Comparison of ENCODE assay signal across 9 cellular contexts in the genomic region with DNA sequence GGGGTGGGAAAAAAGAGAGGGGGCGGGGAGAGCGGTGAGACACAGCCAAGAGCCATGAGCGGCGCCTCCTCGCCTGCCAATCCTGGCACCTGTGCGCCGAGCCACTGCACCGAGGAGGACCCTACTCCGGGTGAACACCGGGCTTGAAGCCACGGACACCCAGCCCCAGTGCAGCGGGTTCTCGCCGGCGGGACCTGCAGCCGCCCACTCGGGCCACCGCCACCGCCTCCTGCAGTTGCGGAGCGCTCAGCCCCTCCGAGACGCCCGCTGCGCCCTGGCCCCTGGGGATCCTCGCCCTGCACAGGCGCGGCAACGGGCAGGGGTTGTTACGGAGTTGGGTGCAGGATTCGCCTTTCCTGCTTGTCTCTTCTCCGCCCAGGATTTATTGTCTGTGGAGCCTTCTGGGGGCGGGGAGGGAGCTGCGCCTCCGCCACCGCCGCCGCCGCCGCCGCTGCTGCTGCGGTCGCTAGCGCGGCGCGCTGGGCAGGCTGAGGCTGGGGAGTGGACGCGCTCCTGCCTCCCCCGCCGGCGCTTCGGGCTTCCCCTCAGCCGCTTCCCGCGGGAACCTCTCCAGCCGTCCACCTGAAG. TPM values are rescaled to one million over a fixed set of nuclear protein-coding genes. Genes with fewer than 3 reads are reported as not detected.
A peak's percentile ranks its signal among the peaks of the same experiment; 100 is the strongest.
DNase-seq lines count a peak whose midpoint lies in the region; ATAC-seq and TF ChIP-seq lines count a peak whose summit lies in the region.
"Had no signal": no experiment of that assay in that cellular context is flagged by ENCODE, and none has a peak within 500 bp of the region (broad histone marks: within the 10 kb centered on the region; RNA-seq: fewer than 3 reads in every experiment).

A gene (plus strand): TSS at position 76 of the 588 bp plus-strand sequence. CDS start 718 bp downstream, outside the sequence.

- H3K4me2 ChIP-seq in MM.1S (ENCODE audit: low read depth, low read length), result peak within 1 kb of the TSS; percentile 99

- no peak within 1 kb of the TSS; the same call in 1 of the 2 replicates for H3K27ac ChIP-seq in MM.1S (ENCODE audit: low read length)

- H4K20me1 ChIP-seq in MM.1S (ENCODE audit: insufficient read depth, low read length), result no peaks in the 10 kb centered on the region

- no peaks in the 10 kb centered on the region for H3K79me2 ChIP-seq in MM.1S (ENCODE audit: low read length)

- no peaks in the 10 kb centered on the region for H3K9me2 ChIP-seq in MM.1S (replicated peaks; ENCODE audit: insufficient read depth, low read length)

- H3K27me3 Mint-ChIP-seq in activated T-helper 2 cell treated with anti-CD3 and anti-CD28 coated beads, Interferon-gamma antibody, Interleukin-2, Interleukin-4, amounts not matched to agents 10 μg/mL and 5 μg/mL and 100 μg/mL, durations not matched to agents 14 hours and 24 hours and 36 hours (ENCODE audit: low read depth), result peaks cover 36% of the 10 kb centered on the region

- no peak within 1 kb of the TSS; the same call in 1 of the 2 replicates for H3K9ac ChIP-seq in MM.1S (ENCODE audit: low read length)

- H3K9me3 ChIP-seq in MM.1S (replicated peaks; ENCODE audit: insufficient read depth, low read length), result no peaks in the 10 kb centered on the region

- no peaks in the 10 kb centered on the region for H3K27me3 ChIP-seq in MM.1S (replicated peaks; ENCODE audit: insufficient read depth, low read length)

- intact Hi-C loops in activated T-helper 2 cell treated with anti-CD3 and anti-CD28 coated beads, Interferon-gamma antibody, Interleukin-2, Interleukin-4, amounts not matched to agents 10 μg/mL and 5 μg/mL and 100 μg/mL, durations not matched to agents 14 hours and 24 hours and 36 hours (cut with micrococcal nuclease), result no loop called here
- intact Hi-C loops in Right ventricle myocardium inferior (cut with DNase I), result loop anchor here (10.0 kb wide), 1 partner anchor 147 kb away; no protein-coding TSS in a partner anchor

- H3K4me3 Mint-ChIP-seq in activated T-helper 2 cell treated with anti-CD3 and anti-CD28 coated beads, Interferon-gamma antibody, Interleukin-2, Interleukin-4, amounts not matched to agents 10 μg/mL and 5 μg/mL and 100 μg/mL, durations not matched to agents 14 hours and 24 hours and 36 hours (ENCODE audit: low read depth), result peak within 1 kb of the TSS; percentile 71

- peaks cover 6% of the 10 kb centered on the region; the same call in 1 of the 2 replicates for H3K4me1 ChIP-seq in MM.1S (ENCODE audit: low read length)

- peak within 1 kb of the TSS; percentile 94 for H2AFZ ChIP-seq in MM.1S (ENCODE audit: low read length)

- TF ChIP-seq CTCF in MM.1S (IDR thresholded peaks at IDR 0.05; ENCODE audit: low read length) (no peak), omental fat pad (IDR thresholded peaks at IDR 0.05) (no peak)

- no peaks in the 10 kb centered on the region for H3K36me3 ChIP-seq in MM.1S (replicated peaks; ENCODE audit: insufficient read depth, low read length)

- DNase-seq in NCI-H2107 (lab: John Stamatoyannopoulos, UW), result peak; percentile 2
- DNase-seq in NCI-H2107 treated with DMSO at 0.1 percent for 48 hours (lab: John Stamatoyannopoulos, UW; ENCODE audit: unreplicated experiment), result no peak
- peak; percentile 46 for DNase-seq in MM.1S
- DNase-seq in activated T-helper 2 cell treated with anti-CD3 and anti-CD28 coated beads, Interferon-gamma antibody, Interleukin-2, Interleukin-4, amounts not matched to agents 10 μg/mL and 5 μg/mL and 100 μg/mL, durations not matched to agents 14 hours and 24 hours and 36 hours (ENCODE audit: low spot score), result no peak
- DNase-seq in Right ventricle myocardium inferior (ENCODE audit: missing footprints), result peak; percentile 70
- DNase-seq in omental fat pad (ENCODE audit: low spot score), result no peak
- DNase-seq in NAMALWA (ENCODE audit: low spot score), result no peak

- H3K9me3 Mint-ChIP-seq in activated T-helper 2 cell treated with anti-CD3 and anti-CD28 coated beads, Interferon-gamma antibody, Interleukin-2, Interleukin-4, amounts not matched to agents 10 μg/mL and 5 μg/mL and 100 μg/mL, durations not matched to agents 14 hours and 24 hours and 36 hours, result no peaks in the 10 kb centered on the region

- no peaks in the 10 kb centered on the region for H3K36me3 Mint-ChIP-seq in activated T-helper 2 cell treated with anti-CD3 and anti-CD28 coated beads, Interferon-gamma antibody, Interleukin-2, Interleukin-4, amounts not matched to agents 10 μg/mL and 5 μg/mL and 100 μg/mL, durations not matched to agents 14 hours and 24 hours and 36 hours (ENCODE audit: low read depth)

- H3K27ac Mint-ChIP-seq in activated T-helper 2 cell treated with anti-CD3 and anti-CD28 coated beads, Interferon-gamma antibody, Interleukin-2, Interleukin-4, amounts not matched to agents 10 μg/mL and 5 μg/mL and 100 μg/mL, durations not matched to agents 14 hours and 24 hours and 36 hours, result no peak within 1 kb of the TSS
- H3K27ac Mint-ChIP-seq: CD4-positive, CD25-positive, alpha-beta regulatory T cell had no signal

- peaks cover 8% of the 10 kb centered on the region for H3F3A ChIP-seq in MM.1S (ENCODE audit: insufficient read depth, low read length)

- H3K4me3 ChIP-seq in MM.1S (ENCODE audit: low read length), result peak within 1 kb of the TSS; percentile 75

- H3K4me1 Mint-ChIP-seq in activated T-helper 2 cell treated with anti-CD3 and anti-CD28 coated beads, Interferon-gamma antibody, Interleukin-2, Interleukin-4, amounts not matched to agents 10 μg/mL and 5 μg/mL and 100 μg/mL, durations not matched to agents 14 hours and 24 hours and 36 hours (ENCODE audit: low read depth), result peaks cover 10% of the 10 kb centered on the region

- ATAC-seq in Right ventricle myocardium inferior (peak; percentile 67), omental fat pad (ENCODE audit: low FRiP score) (peak; percentile 33), HG03520 (IDR thresholded peaks at IDR 0.05; ENCODE audit: unreplicated experiment) (no peak)

RNA-seq across cellular contexts. Expression of the gene that starts here (rescaled TPM):
- total RNA-seq in activated T-helper 2 cell treated with anti-CD3 and anti-CD28 coated beads, Interferon-gamma antibody, Interleukin-2, Interleukin-4, amounts not matched to agents 10 μg/mL and 5 μg/mL and 100 μg/mL, durations not matched to agents 14 hours and 24 hours and 36 hours, result not detected in 2 replicates
- total RNA-seq in Right ventricle myocardium inferior, result 3.3 TPM
- total RNA-seq in omental fat pad, result under 1 TPM in 2 of 4 donors, not detected in 2; 0.12 to 0.32 TPM

Comparison
In these comparisons a context has a peak if more than half of its experiments do, and no peak if none do; other contexts are left out.
1. DNase-seq: peak in NCI-H2107 (single experiment), MM.1S (single experiment) and Right ventricle myocardium inferior (single experiment); none in NCI-H2107 treated with DMSO at 0.1 percent for 48 hours (single experiment), activated T-helper 2 cell treated with anti-CD3 and anti-CD28 coated beads, Interferon-gamma antibody, Interleukin-2, Interleukin-4, amounts not matched to agents 10 μg/mL and 5 μg/mL and 100 μg/mL, durations not matched to agents 14 hours and 24 hours and 36 hours (single experiment), omental fat pad (single experiment) and NAMALWA (single experiment).
2. Peak in ATAC-seq in omental fat pad; RNA of the gene not detected or under 1 TPM.